26 cellular contexts compared by ENCODE assay signal in genomic region chr11:84129961-84130576, GRCh38.
"Had no signal": no experiment of that assay in that cellular context is flagged by ENCODE, and none has a peak within 500 bp of the region (broad histone marks: within the 10 kb centered on the region; RNA-seq: fewer than 3 reads in every experiment).

No MANE protein-coding gene starts in this region.

- DNase-seq: activated CD4-positive, alpha-beta memory T cell treated with anti-CD3 and anti-CD28 coated beads for 36 hours; activated CD4-positive, alpha-beta T cell treated with anti-CD3 and anti-CD28 coated beads for 36 hours; activated CD4-positive, alpha-beta T cell treated with anti-CD3 and anti-CD28 coated beads, Interleukin-2, amount 10 ng/mL, durations not matched to agents 24 days and 14 days; activated CD4-positive, CD25-positive, alpha-beta regulatory T cell; activated CD4-positive, CD25-positive, alpha-beta regulatory T cell treated with anti-CD3 and anti-CD28 coated beads, Interleukin-2, amount 50 U/mL, for 72 hours; activated CD8-positive, alpha-beta memory T cell treated with anti-CD3 and anti-CD28 coated beads, Interleukin-2, amount 10 ng/mL, durations not matched to agents 7 days and 5 days; activated CD8-positive, alpha-beta memory T cell treated with anti-CD3 and anti-CD28 coated beads, Interleukin-2, amount 50 U/mL, for 4 hours; activated CD8-positive, alpha-beta T cell treated with anti-CD3 and anti-CD28 coated beads, Interleukin-2, amount 10 ng/mL, durations not matched to agents 7 days and 5 days; activated effector memory CD4-positive, alpha-beta T cell treated with anti-CD3 and anti-CD28 coated beads, Interleukin-2, amount 50 U/mL, for 16 hours; activated naive CD4-positive, alpha-beta T cell treated with anti-CD3 and anti-CD28 coated beads for 36 hours; activated naive CD8-positive, alpha-beta T cell treated with anti-CD3 and anti-CD28 coated beads for 36 hours; activated naive CD8-positive, alpha-beta T cell treated with anti-CD3 and anti-CD28 coated beads, Interleukin-2, amount 50 U/mL, for 24 hours; activated T-cell treated with anti-CD3 and anti-CD28 coated beads, Interleukin-2, amount 50 U/mL, for 1 hour; activated T-cell treated with anti-CD3 and anti-CD28 coated beads, Interleukin-2, amount 50 U/mL, for 48 hours; adrenal gland; amygdala; aorta; body of pancreas; cortex of kidney; dermis blood vessel endothelial cell; effector CD8-positive, alpha-beta T cell; esophagus squamous epithelium; foreskin melanocyte; heart right ventricle; T-helper 2 cell had no signal

- ATAC-seq: activated CD4-positive, alpha-beta T cell treated with anti-CD3 and anti-CD28 coated beads for 36 hours; activated CD8-positive, alpha-beta memory T cell treated with anti-CD3 and anti-CD28 coated beads, Interleukin-2, amount 10 ng/mL, durations not matched to agents 7 days and 5 days; activated CD8-positive, alpha-beta T cell treated with anti-CD3 and anti-CD28 coated beads, Interleukin-2, amount 10 ng/mL, durations not matched to agents 7 days and 5 days; activated naive CD8-positive, alpha-beta T cell treated with anti-CD3 and anti-CD28 coated beads, Interleukin-2, amount 50 U/mL, for 24 hours; body of pancreas; gastroesophageal sphincter; heart right ventricle had no signal
